ENCODE assay signal across 20 cellular contexts in the genomic region with DNA sequence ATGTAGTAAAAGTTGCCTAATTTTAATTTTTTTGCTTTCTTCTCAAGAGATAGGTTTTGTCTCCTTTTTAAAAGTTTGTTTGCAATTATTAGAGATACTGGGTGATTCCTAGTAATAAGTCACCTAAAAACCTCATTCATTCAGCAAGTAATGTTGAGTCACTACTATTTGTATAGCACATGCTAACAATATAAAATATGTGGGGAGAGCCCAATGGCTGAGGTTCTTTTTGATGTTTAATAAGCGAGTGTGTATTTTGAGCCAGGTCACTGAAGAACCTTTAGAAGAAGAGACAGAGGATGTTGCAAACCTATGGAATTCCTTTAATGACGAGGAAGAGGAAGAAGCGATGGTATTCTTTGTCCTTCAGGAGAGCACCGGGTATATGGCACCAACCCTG.
DNase-seq lines count a peak whose midpoint lies in the region; ATAC-seq, FAIRE-seq and TF ChIP-seq lines count a peak whose summit lies in the region.
"Had no signal": no experiment of that assay in that cellular context is flagged by ENCODE, and none has a peak within 500 bp of the region (broad histone marks: within the 10 kb centered on the region; RNA-seq: fewer than 3 reads in every experiment).

No MANE protein-coding gene starts in this region.

- no peaks in the 10 kb centered on the region for H4K20me1 ChIP-seq in GM23338 (replicated peaks; ENCODE audit: insufficient read depth)

- H3K9me3 Mint-ChIP-seq in GM23338, result no peaks in the 10 kb centered on the region
- H3K9me3 Mint-ChIP-seq in natural killer cell, result no peaks in the 10 kb centered on the region
- H3K9me3 Mint-ChIP-seq: HFFc6 had no signal

- no peaks in the 10 kb centered on the region for H3K27me3 ChIP-seq in GM23338 (ENCODE audit: insufficient read depth)
- H3K27me3 ChIP-seq in bronchial epithelial cell (ENCODE audit: control insufficient read depth, insufficient read depth, low read length), result no peaks in the 10 kb centered on the region
- no peaks in the 10 kb centered on the region for H3K27me3 ChIP-seq in pancreas

- no peaks in the 10 kb centered on the region for H3K9me3 ChIP-seq in pancreas
- H3K9me3 ChIP-seq: HAP-1 had no signal

- H3K4me3 ChIP-seq in GM23338, result no peak overlapping the region
- H3K4me3 ChIP-seq in bronchial epithelial cell (ENCODE audit: low read depth, low read length), result no peak overlapping the region
- no peak overlapping the region for H3K4me3 ChIP-seq in pancreas
- H3K4me3 ChIP-seq: GM23248, HAP-1 had no signal

- H3K4me3 Mint-ChIP-seq in GM23338, result no peak overlapping the region; the same call in 2 of the 3 replicates
- no peak overlapping the region for H3K4me3 Mint-ChIP-seq in natural killer cell
- H3K4me3 Mint-ChIP-seq: CD4-positive, alpha-beta memory T cell; HFFc6 had no signal

- H3K36me3 Mint-ChIP-seq in GM23338 (ENCODE audit: low read depth) (peaks cover 5% of the 10 kb centered on the region; the same call in 1 of the 3 replicates), natural killer cell (no peaks in the 10 kb centered on the region)
- H3K36me3 Mint-ChIP-seq: CD4-positive, alpha-beta memory T cell had no signal

- H3K27ac Mint-ChIP-seq in GM23338 (no peak overlapping the region), natural killer cell (no peak overlapping the region)
- H3K27ac Mint-ChIP-seq: CD4-positive, alpha-beta memory T cell; HFFc6 had no signal

- no peak for DNase-seq in GM23338 (ENCODE audit: low spot score)
- peak; percentile 25 for DNase-seq in bronchial epithelial cell (ENCODE audit: low read depth)
- DNase-seq in kidney glomerular epithelial cell (lab: John Stamatoyannopoulos, UW), result peak; percentile 12
- no peak for DNase-seq in natural killer cell
- DNase-seq in pancreas, result no peak
- DNase-seq: 8988T; C1 segment of cervical spinal cord; Calu3; CD4-positive, alpha-beta memory T cell; COR-L47; DMS153; DND-41; GM23248; HFFc6 had no signal

- H3K79me2 ChIP-seq in GM23338 (replicated peaks; ENCODE audit: insufficient read depth), result no peaks in the 10 kb centered on the region

- no peaks in the 10 kb centered on the region for H3F3A ChIP-seq in GM23338 (replicated peaks; ENCODE audit: low read depth)

- intact Hi-C loops in natural killer cell (cut with micrococcal nuclease) (no loop called here), pancreas (cut with DNase I) (no loop called here)

- TF ChIP-seq CTCF in GM23338 (conservative IDR thresholded peaks at IDR 0.05; ENCODE audit: low read depth in 2 of 2), result no peak
- no peak for TF ChIP-seq CTCF in bronchial epithelial cell (IDR thresholded peaks at IDR 0.05; ENCODE audit: insufficient read depth, low read length, severe bottlenecking)
- no peak for TF ChIP-seq CTCF in natural killer cell (IDR thresholded peaks at IDR 0.05)
- no peak for TF ChIP-seq CTCF in pancreas (IDR thresholded peaks at IDR 0.05)

- no peak overlapping the region; the same call in 1 of the 2 replicates for H2AFZ ChIP-seq in GM23338
- H2AFZ ChIP-seq: GM23248 had no signal

- H3K27ac ChIP-seq in GM23338 (ENCODE audit: low read depth), result no peak overlapping the region
- H3K27ac ChIP-seq in pancreas, result no peak overlapping the region
- H3K27ac ChIP-seq: GM23248 had no signal

- peaks cover 27% of the 10 kb centered on the region for H3K4me1 Mint-ChIP-seq in GM23338
- no peaks in the 10 kb centered on the region for H3K4me1 Mint-ChIP-seq in natural killer cell
- H3K4me1 Mint-ChIP-seq: CD4-positive, alpha-beta memory T cell had no signal

- H3K27me3 Mint-ChIP-seq in GM23338 (ENCODE audit: insufficient read depth, low read depth, poor library complexity), result peaks cover 11% of the 10 kb centered on the region
- H3K27me3 Mint-ChIP-seq in natural killer cell (ENCODE audit: low read depth in 2 of 2), result peaks cover under 1 to 6% of the 10 kb centered on the region in 2 donors

- ATAC-seq in GM23338, result no peak
- no peak for ATAC-seq in natural killer cell
- no peak for ATAC-seq in HG02798 (IDR thresholded peaks at IDR 0.05; ENCODE audit: poor library complexity, unreplicated experiment)
- no peak for ATAC-seq in pancreas

- H3K9me2 ChIP-seq in GM23338 (ENCODE audit: insufficient read depth), result peaks cover 35% of the 10 kb centered on the region

- FAIRE-seq in bronchial epithelial cell (lab: Jason Lieb, UNC), result no peak
- FAIRE-seq in pancreas (lab: Jason Lieb, UNC), result no peak
- FAIRE-seq: G401.6, GM12892, GM19239, H54 had no signal

- H3K4me1 ChIP-seq in GM23338 (ENCODE audit: insufficient read depth) (peaks cover 28% of the 10 kb centered on the region), pancreas (no peaks in the 10 kb centered on the region)

- 77 to 84% methylated on average over 4 of the region's 4 CpGs for WGBS in pancreas, 2 donors

- H3K4me2 ChIP-seq in GM23338, result peak overlapping the region; percentile 59; the same call in 1 of the 2 replicates

- no peaks in the 10 kb centered on the region for H3K36me3 ChIP-seq in GM23338 (ENCODE audit: insufficient read depth)
- H3K36me3 ChIP-seq in bronchial epithelial cell (ENCODE audit: control insufficient read depth, insufficient read depth, low read length), result no peaks in the 10 kb centered on the region
- H3K36me3 ChIP-seq in pancreas, result no peaks in the 10 kb centered on the region
- H3K36me3 ChIP-seq: HAP-1 had no signal

TF ChIP-seq in GM23338, 12 proteins besides CTCF, POLR2A, EP300 and RAD21 (continues in another document):
- no peak for TF ChIP-seq ZNF114 (CRISPR knock-in tag; IDR thresholded peaks at IDR 0.05)
- no peak for TF ChIP-seq STAT1 (IDR thresholded peaks at IDR 0.05; ENCODE audit: unreplicated experiment)
- no peak for TF ChIP-seq CREB1 (CRISPR knock-in tag; IDR thresholded peaks at IDR 0.05; ENCODE audit: low read depth)
- no peak for TF ChIP-seq EZH2phosphoT487 (IDR thresholded peaks at IDR 0.05; ENCODE audit: unreplicated experiment)
- no peak for TF ChIP-seq ETS1 (IDR thresholded peaks at IDR 0.05)
- no peak for TF ChIP-seq POLR2AphosphoS5 (IDR thresholded peaks at IDR 0.05; ENCODE audit: low read depth)
- TF ChIP-seq EZH2 (IDR thresholded peaks at IDR 0.05; ENCODE audit: low read depth, unreplicated experiment), result no peak
- no peak for TF ChIP-seq NANOG (IDR thresholded peaks at IDR 0.05; ENCODE audit: borderline replicate concordance)

Comparison
In these comparisons a context has a peak if more than half of its experiments do, and no peak if none do; other contexts are left out.
1. DNase-seq: peak in bronchial epithelial cell (single experiment) and kidney glomerular epithelial cell (single experiment); none in GM23338 (single experiment), natural killer cell (single experiment) and pancreas (0 of 6).